Comparison of ENCODE assay signal across 27 cellular contexts in genomic region chrX:86369847-86370630, GRCh38.
"Had no signal": no experiment of that assay in that cellular context is flagged by ENCODE, and none has a peak within 500 bp of the region (broad histone marks: within the 10 kb centered on the region; RNA-seq: fewer than 3 reads in every experiment).

No MANE protein-coding gene starts in this region.

- ATAC-seq: activated CD4-positive, CD25-positive, alpha-beta regulatory T cell treated with anti-CD3 and anti-CD28 coated beads, Interleukin-2, amount 50 U/mL, for 24 hours; gastrocnemius medialis; left ventricle myocardium superior; psoas muscle; stimulated activated naive B cell treated with anti-CD40 and anti-IgM and Interleukin-4, amounts not matched to agents 10 μg/mL and 1 μg/mL and 100 μg/mL, for 72 hours; upper lobe of right lung had no signal

- H3K4me3 ChIP-seq: colonic mucosa, dorsolateral prefrontal cortex, gastrocnemius medialis, hepatocyte, psoas muscle, stomach, thyroid gland, upper lobe of right lung had no signal

- H3K9me3 ChIP-seq: colonic mucosa, gastrocnemius medialis, psoas muscle, stomach, thyroid gland, upper lobe of right lung had no signal

- H3K27me3 ChIP-seq: colonic mucosa, gastrocnemius medialis, hepatocyte, stomach, thyroid gland, upper lobe of right lung had no signal

- H3K27ac ChIP-seq: colonic mucosa, dorsolateral prefrontal cortex, gastrocnemius medialis, hepatocyte, parathyroid adenoma, psoas muscle, stomach, thyroid gland, upper lobe of right lung, VCaP had no signal

- H3K36me3 ChIP-seq: colonic mucosa, gastrocnemius medialis, stomach, thyroid gland, upper lobe of right lung had no signal

- H3K4me1 ChIP-seq: colonic mucosa, gastrocnemius medialis, parathyroid adenoma, psoas muscle, stomach, thyroid gland, upper lobe of right lung had no signal

- DNase-seq: activated CD4-positive, alpha-beta memory T cell treated with anti-CD3 and anti-CD28 coated beads, Interleukin-2, amount 10 ng/mL, durations not matched to agents 7 days and 5 days; activated CD4-positive, alpha-beta T cell treated with anti-CD3 and anti-CD28 coated beads, Interleukin-2, amount 10 ng/mL, durations not matched to agents 24 days and 14 days; activated CD8-positive, alpha-beta memory T cell treated with anti-CD3 and anti-CD28 coated beads, Interleukin-2, amount 50 U/mL, for 48 hours; activated gamma-delta T cell; activated naive CD4-positive, alpha-beta T cell treated with anti-CD3 and anti-CD28 coated beads, Interleukin-2, amount 50 U/mL, for 16 hours; activated T-cell treated with anti-CD3 and anti-CD28 coated beads, Interleukin-2, amount 50 U/mL, for 24 hours; amniotic stem cell; colonic mucosa; dorsolateral prefrontal cortex; effector memory CD4-positive, alpha-beta T cell; erythroblast; gastrocnemius medialis; islet precursor cell; left ventricle myocardium superior; naive B cell; psoas muscle; stimulated activated CD4-positive, alpha-beta T cell treated with anti-CD3 and anti-CD28 coated beads, Interleukin-15, amount 100 ng/mL, for 24 hours; stimulated activated CD4-positive, alpha-beta T cell treated with anti-CD3 and anti-CD28 coated beads, Interleukin-2, amount 100 ng/mL, for 24 hours; stimulated activated naive B cell treated with anti-CD40 and anti-IgM and Interleukin-4, amounts not matched to agents 10 μg/mL and 1 μg/mL and 100 μg/mL, for 72 hours; stomach; T-helper 9 cell; thyroid gland; upper lobe of right lung had no signal
